Comparison of ENCODE assay signal across 1 cellular context in genomic region chr22:46732041-46732379, GRCh38.
TF ChIP-seq lines count a peak whose summit lies in the region.

No MANE protein-coding gene starts in this region.

TF ChIP-seq in HepG2, 621 proteins besides CTCF, POLR2A, EP300 and RAD21:
- TF ChIP-seq, protein P1, sequence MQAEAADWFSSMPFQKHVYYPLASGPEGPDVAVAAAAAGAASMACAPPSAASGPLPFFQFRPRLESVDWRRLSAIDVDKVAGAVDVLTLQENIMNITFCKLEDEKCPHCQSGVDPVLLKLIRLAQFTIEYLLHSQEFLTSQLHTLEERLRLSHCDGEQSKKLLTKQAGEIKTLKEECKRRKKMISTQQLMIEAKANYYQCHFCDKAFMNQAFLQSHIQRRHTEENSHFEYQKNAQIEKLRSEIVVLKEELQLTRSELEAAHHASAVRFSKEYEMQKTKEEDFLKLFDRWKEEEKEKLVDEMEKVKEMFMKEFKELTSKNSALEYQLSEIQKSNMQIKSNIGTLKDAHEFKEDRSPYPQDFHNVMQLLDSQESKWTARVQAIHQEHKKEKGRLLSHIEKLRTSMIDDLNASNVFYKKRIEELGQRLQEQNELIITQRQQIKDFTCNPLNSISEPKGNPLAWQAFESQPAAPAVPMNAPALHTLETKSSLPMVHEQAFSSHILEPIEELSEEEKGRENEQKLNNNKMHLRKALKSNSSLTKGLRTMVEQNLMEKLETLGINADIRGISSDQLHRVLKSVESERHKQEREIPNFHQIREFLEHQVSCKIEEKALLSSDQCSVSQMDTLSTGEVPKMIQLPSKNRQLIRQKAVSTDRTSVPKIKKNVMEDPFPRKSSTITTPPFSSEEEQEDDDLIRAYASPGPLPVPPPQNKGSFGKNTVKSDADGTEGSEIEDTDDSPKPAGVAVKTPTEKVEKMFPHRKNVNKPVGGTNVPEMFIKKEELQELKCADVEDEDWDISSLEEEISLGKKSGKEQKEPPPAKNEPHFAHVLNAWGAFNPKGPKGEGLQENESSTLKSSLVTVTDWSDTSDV (CRISPR knock-in tag; IDR thresholded peaks at IDR 0.05): 0 out of 2 replicates have a peak, but pooled peaks have one; percentile 8
- no peak for TF ChIP-seq HNF4G (IDR thresholded peaks at IDR 0.05; ENCODE audit: borderline replicate concordance, low read depth, low read length)
- no peak for TF ChIP-seq HNF4G (CRISPR knock-in tag; IDR thresholded peaks at IDR 0.05; ENCODE audit: borderline replicate concordance, low read depth)
- TF ChIP-seq ZNF567 (CRISPR knock-in tag; IDR thresholded peaks at IDR 0.05; ENCODE audit: borderline replicate concordance): no peak
- no peak for TF ChIP-seq ZNF788 (CRISPR knock-in tag; IDR thresholded peaks at IDR 0.05; ENCODE audit: borderline replicate concordance)
- TF ChIP-seq THRA (CRISPR knock-in tag; IDR thresholded peaks at IDR 0.05; ENCODE audit: borderline replicate concordance): no peak
- 0 out of 2 replicates have a peak, but pooled peaks have one; percentile 2 for TF ChIP-seq ZNF891 (CRISPR knock-in tag; IDR thresholded peaks at IDR 0.05)
- peak; percentile 1 for TF ChIP-seq ASH2L (IDR thresholded peaks at IDR 0.05; ENCODE audit: insufficient read length, low read depth, low read length)
